In genomic region chr7:55534262-55534915, GRCh38 we compare ENCODE assay signal across 8 cellular contexts. TPM values are rescaled to one million over a fixed set of nuclear protein-coding genes. Genes with fewer than 3 reads are reported as not detected.
DNase-seq lines count a peak whose midpoint lies in the region; ATAC-seq, FAIRE-seq and TF ChIP-seq lines count a peak whose summit lies in the region.

No MANE protein-coding gene starts in this region.

- H3K4me3 ChIP-seq in astrocyte (ENCODE audit: insufficient read depth, low read depth, low read length) = no peak overlapping the region
- no peak overlapping the region for H3K4me3 ChIP-seq in mucosa of descending colon
- H3K4me3 ChIP-seq in stomach = no peak overlapping the region

- peaks cover 55% of the 10 kb centered on the region for H3K4me1 ChIP-seq in astrocyte (ENCODE audit: insufficient read depth, low read length)
- peaks cover 31% of the 10 kb centered on the region for H3K4me1 ChIP-seq in mucosa of descending colon (ENCODE audit: low read depth)
- H3K4me1 ChIP-seq in stomach = peaks cover 36 to 81% (median 58%) of the 10 kb centered on the region in 4 donors

- DNase-seq in AG20443 (ENCODE audit: low spot score) (peak; percentile 83), T-cell (peak in 29 of 34 experiments; percentile 5 to 55 (median 28)), astrocyte (ENCODE audit: low read depth) (peak; percentile 70), mucosa of descending colon (peak in 2 of 3 donors; percentile 49 to 51), stomach (no peak), NCI-H526 (lab: John Stamatoyannopoulos, UW) (no peak)

- H3K4me3 Mint-ChIP-seq in T-cell (peak overlapping the region; percentile 71 to 79 (median 75)), astrocyte (ENCODE audit: unreplicated experiment) (peak overlapping the region; percentile 47)

- no peak for TF ChIP-seq CTCF in astrocyte (IDR thresholded peaks at IDR 0.05; ENCODE audit: insufficient read depth, low read depth, low read length)
- TF ChIP-seq CTCF in mucosa of descending colon (IDR thresholded peaks at IDR 0.05) = no peak
- TF ChIP-seq CTCF in stomach (IDR thresholded peaks at IDR 0.05) = no peak

- H3K36me3 ChIP-seq in astrocyte (ENCODE audit: insufficient read depth, low read length) = no peaks in the 10 kb centered on the region
- H3K36me3 ChIP-seq in mucosa of descending colon (ENCODE audit: low read depth) = no peaks in the 10 kb centered on the region
- H3K36me3 ChIP-seq in stomach = no peaks in the 10 kb centered on the region

- no peaks in the 10 kb centered on the region for H3K9me3 ChIP-seq in astrocyte (ENCODE audit: insufficient read depth, low read depth, low read length)
- H3K9me3 ChIP-seq in mucosa of descending colon = no peaks in the 10 kb centered on the region
- no peaks in the 10 kb centered on the region for H3K9me3 ChIP-seq in stomach

- H3K9ac ChIP-seq in astrocyte (ENCODE audit: low read length) = peak overlapping the region; percentile 29

- CTCF ChIA-PET in T-cell (lab: Charles Lee) = interaction anchor here in 1 of 2 donors (1.4 to 1.7 kb wide), 3 partner anchors 9 to 40 kb away, joined by 4 to 7 read pairs (median 6); no protein-coding TSS in a partner anchor

- peak overlapping the region; percentile 56 for H3K4me2 ChIP-seq in astrocyte (ENCODE audit: low read length)

- H3K36me3 Mint-ChIP-seq in T-cell = peaks cover 3% of the 10 kb centered on the region
- H3K36me3 Mint-ChIP-seq in astrocyte (ENCODE audit: low read depth, unreplicated experiment) = peaks cover 8% of the 10 kb centered on the region

- peaks cover 98% of the 10 kb centered on the region for H4K20me1 ChIP-seq in astrocyte (ENCODE audit: insufficient read depth, low read length)

- H3K27me3 Mint-ChIP-seq in T-cell = no peaks in the 10 kb centered on the region
- no peaks in the 10 kb centered on the region for H3K27me3 Mint-ChIP-seq in astrocyte (ENCODE audit: low read depth, unreplicated experiment)

- no peaks in the 10 kb centered on the region for H3K9me3 Mint-ChIP-seq in T-cell
- peaks cover 2% of the 10 kb centered on the region for H3K9me3 Mint-ChIP-seq in astrocyte (ENCODE audit: unreplicated experiment)

- POLR2A ChIA-PET in T-cell (lab: Charles Lee) = interaction anchor here (0.6 to 1.4 kb wide), 5 partner anchors 26 to 776 kb away, joined by 3 to 5 read pairs (median 3); partner anchors contain the start of genes SEC61G (in 1 of the 2) and VOPP1 (in 1 of the 2)

- H3K27me3 ChIP-seq in astrocyte (ENCODE audit: insufficient read depth, low read length) = no peaks in the 10 kb centered on the region
- no peaks in the 10 kb centered on the region for H3K27me3 ChIP-seq in stomach

- TF ChIP-seq EP300 in stomach (IDR thresholded peaks at IDR 0.05) = no peak

- H3K79me2 ChIP-seq in astrocyte (ENCODE audit: insufficient read depth, low read length) = peaks cover 90% of the 10 kb centered on the region

- no peak overlapping the region for H2AFZ ChIP-seq in astrocyte (ENCODE audit: low read depth, low read length)

- peak overlapping the region; percentile 92 to 97 for H3K27ac Mint-ChIP-seq in T-cell
- H3K27ac Mint-ChIP-seq in astrocyte (ENCODE audit: unreplicated experiment) = peak overlapping the region; percentile 91

- no peak for FAIRE-seq in astrocyte (lab: Jason Lieb, UNC)

- H3K27ac ChIP-seq in astrocyte (ENCODE audit: low read depth, low read length) (peak overlapping the region; percentile 39), stomach (peak overlapping the region in 3 of 5 donors; percentile 40 to 73 (median 62))

- ATAC-seq in GM19351 (IDR thresholded peaks at IDR 0.05; ENCODE audit: unreplicated experiment) = peak; percentile 62
- ATAC-seq in HG03432 (IDR thresholded peaks at IDR 0.05; ENCODE audit: unreplicated experiment) = peak; percentile 70
- ATAC-seq in T-cell (replicated peaks in 1 of 4) = peak; percentile 28 to 66 (median 55)
- peak; percentile 65 for ATAC-seq in mucosa of descending colon

- no peak for TF ChIP-seq POLR2A in stomach (IDR thresholded peaks at IDR 0.05)

- intact Hi-C loops in mucosa of descending colon (cut with DNase I, micrococcal nuclease) (no loop called here), stomach (cut with DNase I; ENCODE audit: low total_unique reads) (no loop called here)

- WGBS in stomach, 5 donors = 67 to 74% (median 72%) methylated on average over 7 to 8 of the region's 8 CpGs

- H3K4me1 Mint-ChIP-seq in T-cell = peaks cover 94 to 96% (median 95%) of the 10 kb centered on the region in 3 donors
- H3K4me1 Mint-ChIP-seq in astrocyte (ENCODE audit: low read depth, unreplicated experiment) = peaks cover 77% of the 10 kb centered on the region

RNA-seq across cellular contexts. Expression of gene VOPP1, which starts 37.9 kb away (rescaled TPM):
- 100 to 1,000 TPM in 1 of 5 donors, 10 to 100 TPM in 4; 84.0 to 106 (median 94.8) TPM for total RNA-seq in T-cell
- 111 and 133 TPM in 2 replicates for total RNA-seq in astrocyte
- total RNA-seq in mucosa of descending colon = 10 to 100 TPM; 57.8 to 83.5 (median 75.2) TPM
- total RNA-seq in stomach = 100 to 1,000 TPM in 1 of 5 donors, 10 to 100 TPM in 4; 19.6 to 117 (median 79.7) TPM
- polyA plus RNA-seq in stomach = 10 to 100 TPM; 14.0 to 27.3 (median 26.0) TPM

Comparison
In these comparisons a context has a peak if more than half of its experiments do, and no peak if none do; other contexts are left out.
1. DNase-seq: peak in AG20443 (single experiment), T-cell (29 of 34), astrocyte (single experiment) and mucosa of descending colon (2 of 3); none in stomach (single experiment) and NCI-H526 (0 of 2).
2. Peak in every context shown above with its lines, with median percentiles within 50 percentile points of each other: ATAC-seq.